ENCODE assay signal across 1 cellular context in genomic region chr13:22252281-22252830, GRCh38.
TF ChIP-seq lines count a peak whose summit lies in the region.

No MANE protein-coding gene starts in this region.

TF ChIP-seq in IMR-90, 13 proteins besides CTCF, POLR2A, EP300 and RAD21:
- TF ChIP-seq USF2 (IDR thresholded peaks at IDR 0.05; ENCODE audit: low read depth, low read length): no peak
- TF ChIP-seq CEBPB (IDR thresholded peaks at IDR 0.05; ENCODE audit: low read depth, low read length): no peak
- TF ChIP-seq MXI1 (IDR thresholded peaks at IDR 0.05; ENCODE audit: borderline replicate concordance, low read depth, low read length): no peak
- TF ChIP-seq MAFK (IDR thresholded peaks at IDR 0.05; ENCODE audit: low read depth, low read length): no peak
- no peak for TF ChIP-seq BHLHE40 (IDR thresholded peaks at IDR 0.05; ENCODE audit: low read depth, low read length)
- TF ChIP-seq RFX5 (IDR thresholded peaks at IDR 0.05; ENCODE audit: low read depth, low read length): no peak
- no peak for TF ChIP-seq CHD1 (IDR thresholded peaks at IDR 0.05; ENCODE audit: low read depth, low read length)
- no peak for TF ChIP-seq ELK1 (IDR thresholded peaks at IDR 0.05; ENCODE audit: borderline replicate concordance, low read depth, low read length)
- no peak for TF ChIP-seq FOS (IDR thresholded peaks at IDR 0.05; ENCODE audit: low read depth, low read length)
- TF ChIP-seq RCOR1 (IDR thresholded peaks at IDR 0.05; ENCODE audit: insufficient replicate concordance, low read length): no peak
- TF ChIP-seq NFE2L2 (IDR thresholded peaks at IDR 0.05; ENCODE audit: low read depth, low read length): no peak
- no peak for TF ChIP-seq SMC3 (IDR thresholded peaks at IDR 0.05; ENCODE audit: low read depth, low read length)
- TF ChIP-seq MAZ (IDR thresholded peaks at IDR 0.05; ENCODE audit: borderline replicate concordance, low read depth, low read length): no peak
TF ChIP-seq in IMR-90: peak in this region for 0.
